In the genomic region with DNA sequence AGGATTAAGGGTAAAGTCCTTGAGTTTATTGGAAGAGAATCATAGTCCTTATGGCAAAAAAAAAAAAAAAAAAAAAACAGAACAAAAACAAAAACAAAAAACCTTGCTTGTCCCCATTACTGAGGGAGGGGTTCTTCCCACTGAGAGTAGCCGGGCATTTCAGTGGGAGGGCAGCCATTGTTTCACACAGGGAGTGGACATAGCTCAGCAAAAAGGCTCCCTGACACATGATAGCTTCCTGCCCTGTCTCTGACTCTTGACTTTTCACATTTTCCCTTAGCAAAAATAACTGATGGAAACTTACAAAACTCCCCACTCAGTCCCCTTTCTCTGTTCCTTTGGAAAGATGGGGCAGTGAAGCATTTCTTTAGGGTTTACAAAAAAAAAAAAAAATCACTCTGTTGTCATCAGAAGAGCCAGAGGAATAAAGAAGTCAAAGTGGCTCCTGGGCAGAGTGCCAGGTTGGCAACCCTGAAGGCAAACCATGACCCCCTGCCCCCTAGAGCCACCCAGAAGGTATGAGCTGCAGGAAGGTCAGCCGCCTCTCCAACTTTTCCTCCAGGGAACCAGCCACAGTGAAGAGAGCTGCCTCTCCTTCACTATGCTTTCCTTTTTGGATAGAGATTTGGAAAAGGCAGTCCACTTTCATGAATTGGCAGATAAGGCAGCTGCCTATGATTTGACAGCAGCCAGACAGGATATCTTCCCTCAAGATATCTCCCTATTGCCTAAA, we compare ENCODE assay signal across 19 cellular contexts.
DNase-seq lines count a peak whose midpoint lies in the region; ATAC-seq and TF ChIP-seq lines count a peak whose summit lies in the region.
"Had no signal": no experiment of that assay in that cellular context is flagged by ENCODE, and none has a peak within 500 bp of the region (broad histone marks: within the 10 kb centered on the region; RNA-seq: fewer than 3 reads in every experiment).

No MANE protein-coding gene starts in this region.

- no peak overlapping the region for H3K4me2 ChIP-seq in Karpas-422 (ENCODE audit: low read depth, low read length, poor library complexity, severe bottlenecking)

- intact Hi-C loops in adrenal gland (cut with DNase I): loop anchor here in 1 of 2 donors (5.0 kb wide), 1 partner anchor 633 kb away; no protein-coding TSS in a partner anchor

- H3K4me3 ChIP-seq in adrenal gland: no peak overlapping the region
- H3K4me3 ChIP-seq in Karpas-422 (ENCODE audit: low read length): no peak overlapping the region

- H3K27ac ChIP-seq in adrenal gland: peak overlapping the region in 1 of 5 donors; percentile 40
- H3K27ac ChIP-seq in Karpas-422 (ENCODE audit: low read length): no peak overlapping the region

- H3K79me2 ChIP-seq in Karpas-422 (ENCODE audit: low read length): no peaks in the 10 kb centered on the region

- no peak overlapping the region for H2AFZ ChIP-seq in Karpas-422 (ENCODE audit: low read length)

- H3K9me3 ChIP-seq in adrenal gland (replicated peaks in 1 of 3) (no peaks in the 10 kb centered on the region), Karpas-422 (ENCODE audit: low read length) (no peaks in the 10 kb centered on the region)

- no peak for TF ChIP-seq CTCF in adrenal gland (IDR thresholded peaks at IDR 0.05)

- ATAC-seq in left lobe of liver: peak; percentile 38
- ATAC-seq in GM18907 (IDR thresholded peaks at IDR 0.05; ENCODE audit: unreplicated experiment): no peak
- ATAC-seq: CD8-positive, alpha-beta T cell; HCT116; naive thymus-derived CD8-positive, alpha-beta T cell; WTC11 had no signal

- no peak overlapping the region for H3K9ac ChIP-seq in Karpas-422 (ENCODE audit: low read length)

- no peaks in the 10 kb centered on the region for H4K20me1 ChIP-seq in Karpas-422 (ENCODE audit: insufficient read depth, low read depth, low read length)

- DNase-seq in DMS79 treated with DMSO at 0.1 percent for 48 hours (lab: John Stamatoyannopoulos, UW): peak; percentile 55
- DNase-seq in DMS79 (lab: John Stamatoyannopoulos, UW): no peak
- peak; percentile 56 for DNase-seq in M059J (ENCODE audit: low read depth)
- peak in 5 of 7 donors; percentile 12 to 57 (median 26) for DNase-seq in adrenal gland
- no peak for DNase-seq in left lobe of liver (ENCODE audit: low spot score)
- no peak for DNase-seq in kidney tubule cell (ENCODE audit: low spot score)
- no peak for DNase-seq in Karpas-422
- DNase-seq: activated CD4-positive, alpha-beta T cell treated with anti-CD3 and anti-CD28 coated beads, Interleukin-2, amount 50 U/mL, for 48 hours; CD8-positive, alpha-beta T cell; midbrain; naive thymus-derived CD8-positive, alpha-beta T cell; NCI-H1048; NCI-H2081 treated with DMSO at 0.1 percent for 48 hours; NCI-H524 treated with DMSO at 0.1 percent for 48 hours; RPMI8226; T-helper 9 cell had no signal

- H3K27me3 ChIP-seq in adrenal gland: no peaks in the 10 kb centered on the region
- no peaks in the 10 kb centered on the region for H3K27me3 ChIP-seq in Karpas-422 (ENCODE audit: low read length)

- H3K4me1 ChIP-seq in adrenal gland (replicated peaks in 1 of 2) (no peaks in the 10 kb centered on the region), Karpas-422 (ENCODE audit: low read length) (no peaks in the 10 kb centered on the region)

- no peaks in the 10 kb centered on the region for H3K9me2 ChIP-seq in Karpas-422 (replicated peaks; ENCODE audit: insufficient read depth, low read length)

- TF ChIP-seq POLR2A in adrenal gland (IDR thresholded peaks at IDR 0.05): no peak

- WGBS in adrenal gland, 4 donors: 39 to 79% (median 74%) methylated on average over 2 of the region's 2 CpGs

- H3K36me3 ChIP-seq in adrenal gland (replicated peaks in 1 of 2) (no peaks in the 10 kb centered on the region), Karpas-422 (ENCODE audit: insufficient read depth, low read length) (no peaks in the 10 kb centered on the region)

Comparison
In these comparisons a context has a peak if more than half of its experiments do, and no peak if none do; other contexts are left out.
1. DNase-seq: peak in DMS79 treated with DMSO at 0.1 percent for 48 hours (single experiment), M059J (single experiment) and adrenal gland (5 of 7); none in DMS79 (single experiment), left lobe of liver (single experiment), kidney tubule cell (single experiment) and Karpas-422 (single experiment).